In the genomic region with DNA sequence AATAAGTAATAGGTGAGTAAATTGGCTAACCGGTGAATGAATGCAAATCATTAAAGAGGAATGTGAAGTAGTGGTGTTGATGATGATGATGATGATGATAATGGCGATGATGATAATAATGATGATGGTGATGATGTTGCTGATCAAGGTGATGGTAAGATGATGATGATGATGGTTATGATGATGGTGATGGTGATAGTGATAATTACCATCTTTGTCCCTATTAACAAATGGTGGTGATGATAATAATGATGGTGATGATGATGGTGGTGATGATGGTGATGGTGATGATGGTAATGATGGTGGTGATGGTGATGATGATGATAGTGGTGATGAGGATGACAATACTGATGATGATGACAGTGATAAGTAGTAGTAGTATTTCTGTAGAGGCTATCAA, we compare ENCODE assay signal across 24 cellular contexts.
DNase-seq lines count a peak whose midpoint lies in the region; ATAC-seq, FAIRE-seq and TF ChIP-seq lines count a peak whose summit lies in the region.
"Had no signal": no experiment of that assay in that cellular context is flagged by ENCODE, and none has a peak within 500 bp of the region (broad histone marks: within the 10 kb centered on the region; RNA-seq: fewer than 3 reads in every experiment).

No MANE protein-coding gene starts in this region.

- H3K4me3 ChIP-seq in HEK293 (ENCODE audit: low read depth, low read length) (no peak overlapping the region), bronchial epithelial cell (ENCODE audit: low read depth, low read length) (no peak overlapping the region)
- H3K4me3 ChIP-seq: BLaER1 treated with 17β-estradiol and CSF1 and Interleukin-3, amounts not matched to agents 10 nM and 100 nM had no signal

- POLR2A ChIA-PET in HEK293 (lab: Yijun Ruan, JAX): no interaction called here
- POLR2A ChIA-PET in activated CD4-positive, alpha-beta T cell treated with anti-CD3 and anti-CD28 coated beads for 36 hours (lab: Charles Lee): no interaction called here

- FAIRE-seq in GM12891 (lab: Jason Lieb, UNC) (peak; percentile 5), bronchial epithelial cell (lab: Jason Lieb, UNC) (peak; percentile 47), urothelium cell line (lab: Jason Lieb, UNC) (peak; percentile 84)
- FAIRE-seq: A204.1, D721Med, G401.6, GM12892, GM18507 had no signal

- no peaks in the 10 kb centered on the region for H3K27me3 ChIP-seq in bronchial epithelial cell (ENCODE audit: control insufficient read depth, insufficient read depth, low read length)
- H3K27me3 ChIP-seq: BLaER1 treated with 17β-estradiol and CSF1 and Interleukin-3, amounts not matched to agents 10 nM and 100 nM had no signal

- no peaks in the 10 kb centered on the region for H3K36me3 ChIP-seq in HEK293 (ENCODE audit: control insufficient read depth in 2 of 2, insufficient read depth in 1 of 2, low read length in 2 of 2)
- H3K36me3 ChIP-seq in bronchial epithelial cell (ENCODE audit: control insufficient read depth, insufficient read depth, low read length): no peaks in the 10 kb centered on the region
- H3K36me3 ChIP-seq: BLaER1 treated with 17β-estradiol and CSF1 and Interleukin-3, amounts not matched to agents 10 nM and 100 nM had no signal

- DNase-seq in GM12891 (ENCODE audit: insufficient read length, low spot score): no peak
- no peak for DNase-seq in bronchial epithelial cell (ENCODE audit: low read depth)
- no peak for DNase-seq in urothelium cell line (ENCODE audit: low spot score)
- DNase-seq in posterior vena cava (ENCODE audit: low spot score): no peak
- DNase-seq in activated CD4-positive, alpha-beta T cell treated with anti-CD3 and anti-CD28 coated beads for 36 hours: no peak
- DNase-seq: 8988T; ACHN; AML-193; Caco-2; Calu3; CD4-positive, alpha-beta T cell; CD8-positive, alpha-beta T cell; DMS79 treated with DMSO at 0.1 percent for 48 hours; GF-D8 had no signal

- H3K9me3 Mint-ChIP-seq in activated CD4-positive, alpha-beta T cell treated with anti-CD3 and anti-CD28 coated beads for 36 hours (ENCODE audit: low read depth): peaks cover 6% of the 10 kb centered on the region

- ATAC-seq in GM19455 (IDR thresholded peaks at IDR 0.05; ENCODE audit: unreplicated experiment): no peak
- ATAC-seq in activated CD4-positive, alpha-beta T cell treated with anti-CD3 and anti-CD28 coated beads for 36 hours: no peak
- ATAC-seq: CD8-positive, alpha-beta T cell had no signal

- CTCF ChIA-PET in HEK293 (lab: Yijun Ruan, JAX): no interaction called here
- CTCF ChIA-PET in activated CD4-positive, alpha-beta T cell treated with anti-CD3 and anti-CD28 coated beads for 36 hours (lab: Charles Lee): no interaction called here

- peaks cover 8% of the 10 kb centered on the region for H3K27me3 Mint-ChIP-seq in activated CD4-positive, alpha-beta T cell treated with anti-CD3 and anti-CD28 coated beads for 36 hours
- H3K27me3 Mint-ChIP-seq: B cell had no signal

- no peak for TF ChIP-seq POLR2A in GM12891 (IDR thresholded peaks at IDR 0.05; ENCODE audit: low read depth, low read length)

- no peak for TF ChIP-seq CTCF in HEK293 (tag by site-specific recombination; IDR thresholded peaks at IDR 0.05)
- TF ChIP-seq CTCF in bronchial epithelial cell (IDR thresholded peaks at IDR 0.05; ENCODE audit: insufficient read depth, low read length, severe bottlenecking): no peak

- H3K4me1 ChIP-seq in HEK293 (ENCODE audit: control insufficient read depth, insufficient read depth, low read length): no peaks in the 10 kb centered on the region
- H3K4me1 ChIP-seq: BLaER1 treated with 17β-estradiol and CSF1 and Interleukin-3, amounts not matched to agents 10 nM and 100 nM; Caco-2 had no signal

- H3K36me3 Mint-ChIP-seq in activated CD4-positive, alpha-beta T cell treated with anti-CD3 and anti-CD28 coated beads for 36 hours (ENCODE audit: low read depth): no peaks in the 10 kb centered on the region
- H3K36me3 Mint-ChIP-seq: CD8-positive, alpha-beta T cell had no signal

- intact Hi-C loops in posterior vena cava (cut with DNase I): no loop called here
- intact Hi-C loops in activated CD4-positive, alpha-beta T cell treated with anti-CD3 and anti-CD28 coated beads for 36 hours (cut with DNase I, micrococcal nuclease): no loop called here

- no peak overlapping the region for H3K4me3 Mint-ChIP-seq in activated CD4-positive, alpha-beta T cell treated with anti-CD3 and anti-CD28 coated beads for 36 hours
- H3K4me3 Mint-ChIP-seq: B cell; CD4-positive, alpha-beta T cell; CD8-positive, alpha-beta T cell had no signal

- no peaks in the 10 kb centered on the region for H3K4me1 Mint-ChIP-seq in activated CD4-positive, alpha-beta T cell treated with anti-CD3 and anti-CD28 coated beads for 36 hours
- H3K4me1 Mint-ChIP-seq: B cell had no signal

- H3K27ac Mint-ChIP-seq in activated CD4-positive, alpha-beta T cell treated with anti-CD3 and anti-CD28 coated beads for 36 hours: no peak overlapping the region
- H3K27ac Mint-ChIP-seq: B cell; CD4-positive, alpha-beta T cell; CD8-positive, alpha-beta T cell had no signal

- H3K9me3 ChIP-seq in HEK293 (ENCODE audit: control insufficient read depth, insufficient read depth, low read depth, low read length): peaks cover 14% of the 10 kb centered on the region
- H3K9me3 ChIP-seq: Caco-2 had no signal

- no peak overlapping the region for H3K27ac ChIP-seq in HEK293 (ENCODE audit: extremely low read depth, low read depth, low read length)
- H3K27ac ChIP-seq: BLaER1 treated with 17β-estradiol and CSF1 and Interleukin-3, amounts not matched to agents 10 nM and 100 nM; C4-2B had no signal

TF ChIP-seq in GM12891, 5 proteins besides CTCF, POLR2A, EP300 and RAD21:
- TF ChIP-seq PAX5 (IDR thresholded peaks at IDR 0.05; ENCODE audit: insufficient read depth, low read length, severe bottlenecking): no peak
- TF ChIP-seq TAF1 (IDR thresholded peaks at IDR 0.05; ENCODE audit: low read depth, low read length): no peak

TF ChIP-seq in HEK293, 187 proteins besides CTCF, POLR2A, EP300 and RAD21 (continues in another document):
- no peak for TF ChIP-seq ZNF23 (tag by site-specific recombination; IDR thresholded peaks at IDR 0.05; ENCODE audit: borderline replicate concordance)
- no peak for TF ChIP-seq ZNF639 (tag by site-specific recombination; IDR thresholded peaks at IDR 0.05)
- TF ChIP-seq, protein P1, sequence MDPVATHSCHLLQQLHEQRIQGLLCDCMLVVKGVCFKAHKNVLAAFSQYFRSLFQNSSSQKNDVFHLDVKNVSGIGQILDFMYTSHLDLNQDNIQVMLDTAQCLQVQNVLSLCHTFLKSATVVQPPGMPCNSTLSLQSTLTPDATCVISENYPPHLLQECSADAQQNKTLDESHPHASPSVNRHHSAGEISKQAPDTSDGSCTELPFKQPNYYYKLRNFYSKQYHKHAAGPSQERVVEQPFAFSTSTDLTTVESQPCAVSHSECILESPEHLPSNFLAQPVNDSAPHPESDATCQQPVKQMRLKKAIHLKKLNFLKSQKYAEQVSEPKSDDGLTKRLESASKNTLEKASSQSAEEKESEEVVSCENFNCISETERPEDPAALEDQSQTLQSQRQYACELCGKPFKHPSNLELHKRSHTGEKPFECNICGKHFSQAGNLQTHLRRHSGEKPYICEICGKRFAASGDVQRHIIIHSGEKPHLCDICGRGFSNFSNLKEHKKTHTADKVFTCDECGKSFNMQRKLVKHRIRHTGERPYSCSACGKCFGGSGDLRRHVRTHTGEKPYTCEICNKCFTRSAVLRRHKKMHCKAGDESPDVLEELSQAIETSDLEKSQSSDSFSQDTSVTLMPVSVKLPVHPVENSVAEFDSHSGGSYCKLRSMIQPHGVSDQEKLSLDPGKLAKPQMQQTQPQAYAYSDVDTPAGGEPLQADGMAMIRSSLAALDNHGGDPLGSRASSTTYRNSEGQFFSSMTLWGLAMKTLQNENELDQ (tag by site-specific recombination; IDR thresholded peaks at IDR 0.05; ENCODE audit: low read depth): no peak
- TF ChIP-seq ZNF791 (tag by site-specific recombination; IDR thresholded peaks at IDR 0.05): 0 out of 2 replicates have a peak, but pooled peaks have one; percentile 31
- TF ChIP-seq ZNF707 (tag by site-specific recombination; IDR thresholded peaks at IDR 0.05): peak; percentile 51; the same call in 1 of the 2 replicates
- TF ChIP-seq ZBTB21 (tag by site-specific recombination; IDR thresholded peaks at IDR 0.05): 0 out of 2 replicates have a peak, but pooled peaks have one; percentile 28
- TF ChIP-seq ZNF660 (tag by site-specific recombination; IDR thresholded peaks at IDR 0.05): no peak
- TF ChIP-seq ZNF600 (tag by site-specific recombination; IDR thresholded peaks at IDR 0.05): no peak
- no peak for TF ChIP-seq ZFP41 (tag by site-specific recombination; IDR thresholded peaks at IDR 0.05; ENCODE audit: borderline replicate concordance)
- no peak for TF ChIP-seq EGR2 (tag by site-specific recombination; IDR thresholded peaks at IDR 0.05; ENCODE audit: low read depth)
- TF ChIP-seq SETDB1 (IDR thresholded peaks at IDR 0.05; ENCODE audit: insufficient read length, low read length): no peak
